8 cellular contexts compared by ENCODE assay signal in genomic region chr4:118835896-118836762, GRCh38. TPM values are rescaled to one million over a fixed set of nuclear protein-coding genes. Genes with fewer than 3 reads are reported as not detected.
DNase-seq lines count a peak whose midpoint lies in the region; ATAC-seq and TF ChIP-seq lines count a peak whose summit lies in the region.

Gene SEC24D (minus strand): TSS chr4:118836126. CDS start chr4:118833696, 2,430 bp downstream.

- WGBS in right lobe of liver (ENCODE audit: insufficient coverage, low coverage, low lambda C conversion rate, missing lambda C conversion rate), result under 1% methylated on average over 46 of the region's 76 CpGs

- peaks cover 20 to 27% (median 24%) of the 10 kb centered on the region in 11 experiments for H3K36me3 ChIP-seq in BLaER1 treated with 17β-estradiol and CSF1 and Interleukin-3, amounts not matched to agents 10 nM and 100 nM
- peaks cover 0 to 24% (median 9%) of the 10 kb centered on the region in 4 donors for H3K36me3 ChIP-seq in right lobe of liver

- TF ChIP-seq CTCF in dorsolateral prefrontal cortex (IDR thresholded peaks at IDR 0.05 in 54 of 56, conservative IDR thresholded peaks at IDR 0.05 in 2 of 56; ENCODE audit: low read depth in 1 of 56, partially characterized antibody in 56 of 56), result peak in 30 of 56 donors; percentile 6 to 60 (median 28)
- peak in 2 of 4 donors; percentile 13 to 20 for TF ChIP-seq CTCF in right lobe of liver (IDR thresholded peaks at IDR 0.05)

- peak within 1 kb of the TSS; percentile 80 to 91 (median 86) for H3K4me2 ChIP-seq in BLaER1 treated with 17β-estradiol and CSF1 and Interleukin-3, amounts not matched to agents 10 nM and 100 nM

- H3K9ac ChIP-seq in BLaER1 treated with 17β-estradiol and CSF1 and Interleukin-3, amounts not matched to agents 10 nM and 100 nM, result peak within 1 kb of the TSS; percentile 74 to 93 (median 85)

- no peaks in the 10 kb centered on the region for H3K9me3 ChIP-seq in BLaER1 treated with 17β-estradiol and CSF1 and Interleukin-3, amounts not matched to agents 10 nM and 100 nM (replicated peaks in 1 of 11)
- no peaks in the 10 kb centered on the region for H3K9me3 ChIP-seq in right lobe of liver

- DNase-seq in GM19238 (ENCODE audit: insufficient read length, low spot score) (peak; percentile 81), NCI-H526 (lab: John Stamatoyannopoulos, UW) (peak; percentile 68 to 90), dorsolateral prefrontal cortex (peak; percentile 65 to 93 (median 80)), right lobe of liver (peak; percentile 91 to 94 (median 92))
- peak; percentile 82 to 86 for DNase-seq in activated CD4-positive, alpha-beta T cell treated with anti-CD3 and anti-CD28 coated beads, Interleukin-2, amount 50 U/mL, for 48 hours
- DNase-seq in stimulated activated CD4-positive, alpha-beta T cell treated with anti-CD3 and anti-CD28 coated beads, Interleukin-4, amount 100 ng/mL, for 4 hours, result peak; percentile 78 to 85

- H3K4me3 ChIP-seq in BLaER1 treated with 17β-estradiol and CSF1 and Interleukin-3, amounts not matched to agents 10 nM and 100 nM, result peak within 1 kb of the TSS; percentile 85 to 97 (median 91)
- H3K4me3 ChIP-seq in dorsolateral prefrontal cortex (peak within 1 kb of the TSS; percentile 69 to 99 (median 92)), right lobe of liver (peak within 1 kb of the TSS; percentile 95 to 99 (median 98))

- peaks cover 0 to 32% (median 4%) of the 10 kb centered on the region in 11 experiments; a peak in 7 of 22 replicates for H4K20me1 ChIP-seq in BLaER1 treated with 17β-estradiol and CSF1 and Interleukin-3, amounts not matched to agents 10 nM and 100 nM

- intact Hi-C loops in dorsolateral prefrontal cortex (cut with DNase I) (loop anchor here (5.0 kb wide), 2 partner anchors 51 to 154 kb away; partner anchors contain the start of gene SYNPO2 (in 1 of the 2)), right lobe of liver (cut with DNase I) (no loop called here)

- H3K27me3 ChIP-seq in BLaER1 treated with 17β-estradiol and CSF1 and Interleukin-3, amounts not matched to agents 10 nM and 100 nM, result no peaks in the 10 kb centered on the region
- H3K27me3 ChIP-seq in dorsolateral prefrontal cortex (no peaks in the 10 kb centered on the region), right lobe of liver (no peaks in the 10 kb centered on the region)

- peaks cover 10 to 38% (median 28%) of the 10 kb centered on the region in 10 experiments for H3K4me1 ChIP-seq in BLaER1 treated with 17β-estradiol and CSF1 and Interleukin-3, amounts not matched to agents 10 nM and 100 nM
- H3K4me1 ChIP-seq in right lobe of liver, result peaks cover 0 to 17% (median 6%) of the 10 kb centered on the region in 4 donors

- ATAC-seq in HG03439 (IDR thresholded peaks at IDR 0.05; ENCODE audit: unreplicated experiment), result peak; percentile 69
- ATAC-seq in right lobe of liver, result peak; percentile 86 to 93 (median 90)

- peak; percentile 95 for TF ChIP-seq POLR2A in right lobe of liver (IDR thresholded peaks at IDR 0.05)

- H3K27ac ChIP-seq in BLaER1 treated with 17β-estradiol and CSF1 and Interleukin-3, amounts not matched to agents 10 nM and 100 nM, result peak within 1 kb of the TSS; percentile 64 to 92 (median 82)
- peak within 1 kb of the TSS; percentile 28 to 97 (median 81) for H3K27ac ChIP-seq in dorsolateral prefrontal cortex
- peak within 1 kb of the TSS; percentile 89 to 98 (median 92) for H3K27ac ChIP-seq in right lobe of liver

RNA-seq across cellular contexts. Expression of gene SEC24D, which starts in this region (rescaled TPM):
- total RNA-seq in dorsolateral prefrontal cortex (10 to 100 TPM; 12.7 to 44.7 (median 24.8) TPM), right lobe of liver (10 to 100 TPM; 52.2 to 80.1 (median 69.2) TPM)

Comparison
In these comparisons a context has a peak if more than half of its experiments do, and no peak if none do; other contexts are left out.
1. Peak in every context shown above with its lines: DNase-seq, ATAC-seq, H3K4me3 ChIP-seq and H3K27ac ChIP-seq.
2. intact Hi-C loops: an anchor here in dorsolateral prefrontal cortex (5.0 kb wide); none called in right lobe of liver.